In genomic region chr2:128626758-128627515, GRCh38 we compare ENCODE assay signal across 1 cellular context.
TF ChIP-seq lines count a peak whose summit lies in the region.

No MANE protein-coding gene starts in this region.

TF ChIP-seq in IMR-90, 13 proteins besides CTCF, POLR2A, EP300 and RAD21:
- no peak for TF ChIP-seq FOS (IDR thresholded peaks at IDR 0.05; ENCODE audit: low read depth, low read length)
- TF ChIP-seq BHLHE40 (IDR thresholded peaks at IDR 0.05; ENCODE audit: low read depth, low read length): no peak
- no peak for TF ChIP-seq NFE2L2 (IDR thresholded peaks at IDR 0.05; ENCODE audit: low read depth, low read length)
- TF ChIP-seq SMC3 (IDR thresholded peaks at IDR 0.05; ENCODE audit: low read depth, low read length): no peak
- no peak for TF ChIP-seq CHD1 (IDR thresholded peaks at IDR 0.05; ENCODE audit: low read depth, low read length)
- TF ChIP-seq CEBPB (IDR thresholded peaks at IDR 0.05; ENCODE audit: low read depth, low read length): no peak
- TF ChIP-seq, protein P1, sequence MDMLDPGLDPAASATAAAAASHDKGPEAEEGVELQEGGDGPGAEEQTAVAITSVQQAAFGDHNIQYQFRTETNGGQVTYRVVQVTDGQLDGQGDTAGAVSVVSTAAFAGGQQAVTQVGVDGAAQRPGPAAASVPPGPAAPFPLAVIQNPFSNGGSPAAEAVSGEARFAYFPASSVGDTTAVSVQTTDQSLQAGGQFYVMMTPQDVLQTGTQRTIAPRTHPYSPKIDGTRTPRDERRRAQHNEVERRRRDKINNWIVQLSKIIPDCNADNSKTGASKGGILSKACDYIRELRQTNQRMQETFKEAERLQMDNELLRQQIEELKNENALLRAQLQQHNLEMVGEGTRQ (IDR thresholded peaks at IDR 0.05; ENCODE audit: low read depth, low read length): no peak
- no peak for TF ChIP-seq ELK1 (IDR thresholded peaks at IDR 0.05; ENCODE audit: borderline replicate concordance, low read depth, low read length)
- no peak for TF ChIP-seq RFX5 (IDR thresholded peaks at IDR 0.05; ENCODE audit: low read depth, low read length)
- TF ChIP-seq MAFK (IDR thresholded peaks at IDR 0.05; ENCODE audit: low read depth, low read length): no peak
- no peak for TF ChIP-seq MXI1 (IDR thresholded peaks at IDR 0.05; ENCODE audit: borderline replicate concordance, low read depth, low read length)
- no peak for TF ChIP-seq RCOR1 (IDR thresholded peaks at IDR 0.05; ENCODE audit: insufficient replicate concordance, low read length)
- no peak for TF ChIP-seq MAZ (IDR thresholded peaks at IDR 0.05; ENCODE audit: borderline replicate concordance, low read depth, low read length)
